In genomic region chr10:68212721-68213352, GRCh38 we compare ENCODE assay signal across 9 cellular contexts. TPM values are rescaled to one million over a fixed set of nuclear protein-coding genes. Genes with fewer than 3 reads are reported as not detected.
DNase-seq lines count a peak whose midpoint lies in the region; TF ChIP-seq lines count a peak whose summit lies in the region.
"Had no signal": no experiment of that assay in that cellular context is flagged by ENCODE, and none has a peak within 500 bp of the region (broad histone marks: within the 10 kb centered on the region; RNA-seq: fewer than 3 reads in every experiment).

No MANE protein-coding gene starts in this region.

- no peaks in the 10 kb centered on the region for H3K4me1 Mint-ChIP-seq in activated T-helper 2 cell treated with anti-CD3 and anti-CD28 coated beads, Interferon-gamma antibody, Interleukin-2, Interleukin-4, amounts not matched to agents 10 μg/mL and 5 μg/mL and 100 μg/mL, durations not matched to agents 14 hours and 24 hours and 36 hours (ENCODE audit: low read depth)

- WGBS in transverse colon (ENCODE audit: low coverage in 1 of 2), 2 donors: 56 to 100% methylated on average over 3 to 8 of the region's 8 CpGs

- H3K4me3 ChIP-seq in SU-DHL-6 (ENCODE audit: insufficient read depth, low read length, poor library complexity, severe bottlenecking) (no peak overlapping the region), transverse colon (no peak overlapping the region)
- H3K4me3 ChIP-seq: SJSA1 had no signal

- intact Hi-C loops in transverse colon (cut with DNase I; ENCODE audit: low total_unique reads): loop anchor here (10.0 kb wide), 1 partner anchor 132 kb away; no protein-coding TSS in a partner anchor
- intact Hi-C loops in activated T-helper 2 cell treated with anti-CD3 and anti-CD28 coated beads, Interferon-gamma antibody, Interleukin-2, Interleukin-4, amounts not matched to agents 10 μg/mL and 5 μg/mL and 100 μg/mL, durations not matched to agents 14 hours and 24 hours and 36 hours (cut with micrococcal nuclease): loop anchor here (2.0 to 5.0 kb wide), 2 partner anchors 90 to 134 kb away; no protein-coding TSS in a partner anchor

- peak; percentile 74 for TF ChIP-seq CTCF in SU-DHL-6 (IDR thresholded peaks at IDR 0.05; ENCODE audit: insufficient read depth, low read length, poor library complexity, severe bottlenecking)
- peak; percentile 54 to 64 (median 61) for TF ChIP-seq CTCF in transverse colon (IDR thresholded peaks at IDR 0.05)

- DNase-seq in Caki2 (ENCODE audit: low read depth) (peak; percentile 19), HCEC 1CT (peak; percentile 46), hepatic stellate cell (ENCODE audit: low spot score) (peak; percentile 26), transverse colon (no peak), activated gamma-delta T cell (lab: John Stamatoyannopoulos, UW) (no peak)
- no peak for DNase-seq in activated T-helper 2 cell treated with anti-CD3 and anti-CD28 coated beads, Interferon-gamma antibody, Interleukin-2, Interleukin-4, amounts not matched to agents 10 μg/mL and 5 μg/mL and 100 μg/mL, durations not matched to agents 14 hours and 24 hours and 36 hours (ENCODE audit: low spot score)
- no peak for DNase-seq in activated CD8-positive, alpha-beta memory T cell treated with anti-CD3 and anti-CD28 coated beads, Interleukin-2, amount 50 U/mL, for 4 hours

- no peaks in the 10 kb centered on the region for H3K4me1 ChIP-seq in transverse colon
- H3K4me1 ChIP-seq: SJSA1 had no signal

- H3K27me3 ChIP-seq in SU-DHL-6 (ENCODE audit: low read length) (no peaks in the 10 kb centered on the region), transverse colon (no peaks in the 10 kb centered on the region)
- H3K27me3 ChIP-seq: SJSA1 had no signal

- no peaks in the 10 kb centered on the region for H3K36me3 Mint-ChIP-seq in activated T-helper 2 cell treated with anti-CD3 and anti-CD28 coated beads, Interferon-gamma antibody, Interleukin-2, Interleukin-4, amounts not matched to agents 10 μg/mL and 5 μg/mL and 100 μg/mL, durations not matched to agents 14 hours and 24 hours and 36 hours (ENCODE audit: low read depth)

- peak overlapping the region; percentile 27; the same call in 1 of the 2 replicates for H3K27ac ChIP-seq in SU-DHL-6 (ENCODE audit: low read depth, low read length)
- H3K27ac ChIP-seq in transverse colon: no peak overlapping the region
- H3K27ac ChIP-seq: SJSA1 had no signal

- H3K9me2 ChIP-seq in SU-DHL-6 (replicated peaks; ENCODE audit: insufficient read depth, low read length): no peaks in the 10 kb centered on the region

- no peaks in the 10 kb centered on the region for H3K9me3 Mint-ChIP-seq in activated T-helper 2 cell treated with anti-CD3 and anti-CD28 coated beads, Interferon-gamma antibody, Interleukin-2, Interleukin-4, amounts not matched to agents 10 μg/mL and 5 μg/mL and 100 μg/mL, durations not matched to agents 14 hours and 24 hours and 36 hours

- no peak for TF ChIP-seq EP300 in transverse colon (IDR thresholded peaks at IDR 0.05; ENCODE audit: low read depth)

- no peaks in the 10 kb centered on the region for H3K36me3 ChIP-seq in SU-DHL-6 (ENCODE audit: low read length)
- H3K36me3 ChIP-seq in transverse colon: no peaks in the 10 kb centered on the region
- H3K36me3 ChIP-seq: SJSA1 had no signal

- H3K27ac Mint-ChIP-seq in activated T-helper 2 cell treated with anti-CD3 and anti-CD28 coated beads, Interferon-gamma antibody, Interleukin-2, Interleukin-4, amounts not matched to agents 10 μg/mL and 5 μg/mL and 100 μg/mL, durations not matched to agents 14 hours and 24 hours and 36 hours: no peak overlapping the region

- H4K20me1 ChIP-seq in SU-DHL-6 (ENCODE audit: low read depth, low read length): no peaks in the 10 kb centered on the region

- H3K9me3 ChIP-seq in SU-DHL-6 (ENCODE audit: insufficient read depth, low read length) (no peaks in the 10 kb centered on the region), transverse colon (no peaks in the 10 kb centered on the region)
- H3K9me3 ChIP-seq: SJSA1 had no signal

- in situ Hi-C loops in Caki2 (cut with HindIII; ENCODE audit: low pct_unique_long_range_greater_than_20kb, low sequenced_read_pairs): no loop called here
- in situ Hi-C loops in transverse colon (cut with MboI; ENCODE audit: low pct_ligation_motif_present in 1 of 4, low pct_unique_long_range_greater_than_20kb in 1 of 4, low sequenced_read_pairs in 3 of 4): loop anchor here in 1 of 4 donors (10.0 kb wide), 1 partner anchor 92 kb away; no protein-coding TSS in a partner anchor

- H3K4me3 Mint-ChIP-seq in activated T-helper 2 cell treated with anti-CD3 and anti-CD28 coated beads, Interferon-gamma antibody, Interleukin-2, Interleukin-4, amounts not matched to agents 10 μg/mL and 5 μg/mL and 100 μg/mL, durations not matched to agents 14 hours and 24 hours and 36 hours (ENCODE audit: low read depth): no peak overlapping the region

- H3K79me2 ChIP-seq in SU-DHL-6 (ENCODE audit: insufficient read depth, low read length): no peaks in the 10 kb centered on the region

- peak overlapping the region; percentile 31 for H3K4me2 ChIP-seq in SU-DHL-6 (ENCODE audit: low read depth, low read length, poor library complexity, severe bottlenecking)

- peak overlapping the region; percentile 33; the same call in 1 of the 2 replicates for H3K9ac ChIP-seq in SU-DHL-6 (ENCODE audit: low read length)

- peak overlapping the region; percentile 98 for H2AFZ ChIP-seq in SU-DHL-6 (ENCODE audit: low read depth, low read length, severe bottlenecking)

- H3F3A ChIP-seq in SU-DHL-6 (ENCODE audit: insufficient read depth): no peaks in the 10 kb centered on the region

- TF ChIP-seq POLR2A in transverse colon (IDR thresholded peaks at IDR 0.05): no peak

- H3K27me3 Mint-ChIP-seq in activated T-helper 2 cell treated with anti-CD3 and anti-CD28 coated beads, Interferon-gamma antibody, Interleukin-2, Interleukin-4, amounts not matched to agents 10 μg/mL and 5 μg/mL and 100 μg/mL, durations not matched to agents 14 hours and 24 hours and 36 hours (ENCODE audit: low read depth): peaks cover 12% of the 10 kb centered on the region

RNA-seq across cellular contexts. Expression of gene ATOH7, which starts 19.1 kb away (rescaled TPM):
- not detected in 2 replicates for total RNA-seq in Caki2 (2014; rRNA removed; shearing (Covaris generic); ENCODE audit: low replicate concordance)
- total RNA-seq in transverse colon: under 1 TPM in 2 of 4 donors, not detected in 2; 0.27 to 0.79 TPM
- total RNA-seq in activated T-helper 2 cell treated with anti-CD3 and anti-CD28 coated beads, Interferon-gamma antibody, Interleukin-2, Interleukin-4, amounts not matched to agents 10 μg/mL and 5 μg/mL and 100 μg/mL, durations not matched to agents 14 hours and 24 hours and 36 hours: not detected in 2 replicates
- total RNA-seq: SJSA1 had no signal

Comparison
In these comparisons a context has a peak if more than half of its experiments do, and no peak if none do; other contexts are left out.
1. DNase-seq: peak in Caki2 (single experiment), HCEC 1CT (single experiment) and hepatic stellate cell (single experiment); none in transverse colon (single experiment), activated gamma-delta T cell (single experiment), activated T-helper 2 cell treated with anti-CD3 and anti-CD28 coated beads, Interferon-gamma antibody, Interleukin-2, Interleukin-4, amounts not matched to agents 10 μg/mL and 5 μg/mL and 100 μg/mL, durations not matched to agents 14 hours and 24 hours and 36 hours (single experiment) and activated CD8-positive, alpha-beta memory T cell treated with anti-CD3 and anti-CD28 coated beads, Interleukin-2, amount 50 U/mL, for 4 hours (single experiment).